In the genomic region with DNA sequence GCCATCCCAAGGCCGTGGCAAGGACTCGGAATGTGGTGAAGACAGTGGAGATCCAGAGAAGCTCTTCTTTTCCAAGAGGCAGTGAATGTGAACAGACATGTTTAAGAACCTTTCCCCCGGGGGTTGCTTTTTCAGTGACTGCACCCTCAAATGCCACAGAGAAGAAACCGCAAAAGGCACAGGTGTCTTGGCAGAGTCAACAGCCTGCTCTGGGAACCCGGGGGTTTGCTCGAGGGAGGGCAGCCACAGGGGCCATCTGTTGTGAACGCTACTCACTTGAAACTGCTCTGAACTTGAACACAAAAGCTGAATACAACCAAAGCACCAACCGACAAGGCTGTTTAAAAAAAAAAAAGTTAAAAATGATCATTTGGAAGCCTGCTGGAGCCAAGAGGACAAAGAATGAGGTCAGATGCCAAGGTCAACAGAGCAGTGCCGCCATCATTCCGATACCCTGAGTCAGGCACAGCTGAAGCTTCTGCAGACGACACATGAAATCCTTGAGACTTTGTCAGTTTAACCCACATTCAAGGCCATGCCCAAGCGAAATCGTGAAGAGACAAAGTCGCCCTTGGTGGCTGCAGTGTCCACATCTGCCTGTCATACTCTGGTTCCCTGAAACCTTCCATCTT, we compare ENCODE assay signal across 1 cellular context.
TF ChIP-seq lines count a peak whose summit lies in the region.

No MANE protein-coding gene starts in this region.

TF ChIP-seq in SK-N-SH treated with all-trans-retinoic acid at 6 μM for 48 hours, 23 proteins besides CTCF, POLR2A, EP300 and RAD21 (continued from another document):
- TF ChIP-seq, protein P1, sequence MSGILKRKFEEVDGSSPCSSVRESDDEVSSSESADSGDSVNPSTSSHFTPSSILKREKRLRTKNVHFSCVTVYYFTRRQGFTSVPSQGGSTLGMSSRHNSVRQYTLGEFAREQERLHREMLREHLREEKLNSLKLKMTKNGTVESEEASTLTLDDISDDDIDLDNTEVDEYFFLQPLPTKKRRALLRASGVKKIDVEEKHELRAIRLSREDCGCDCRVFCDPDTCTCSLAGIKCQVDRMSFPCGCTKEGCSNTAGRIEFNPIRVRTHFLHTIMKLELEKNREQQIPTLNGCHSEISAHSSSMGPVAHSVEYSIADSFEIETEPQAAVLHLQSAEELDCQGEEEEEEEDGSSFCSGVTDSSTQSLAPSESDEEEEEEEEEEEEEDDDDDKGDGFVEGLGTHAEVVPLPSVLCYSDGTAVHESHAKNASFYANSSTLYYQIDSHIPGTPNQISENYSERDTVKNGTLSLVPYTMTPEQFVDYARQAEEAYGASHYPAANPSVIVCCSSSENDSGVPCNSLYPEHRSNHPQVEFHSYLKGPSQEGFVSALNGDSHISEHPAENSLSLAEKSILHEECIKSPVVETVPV (CRISPR knock-in tag; IDR thresholded peaks at IDR 0.05), result no peak
- TF ChIP-seq CSDC2 (CRISPR knock-in tag; IDR thresholded peaks at IDR 0.05) (no peak), ZNF565 (CRISPR knock-in tag; conservative IDR thresholded peaks at IDR 0.05; ENCODE audit: low read depth) (no peak), ZFP3 (CRISPR knock-in tag; IDR thresholded peaks at IDR 0.05) (no peak), ESRRG (CRISPR knock-in tag; IDR thresholded peaks at IDR 0.05) (no peak), PPARA (CRISPR knock-in tag; IDR thresholded peaks at IDR 0.05; ENCODE audit: borderline replicate concordance) (no peak), ISL1 (CRISPR knock-in tag; IDR thresholded peaks at IDR 0.05) (no peak), SNAI2 (CRISPR knock-in tag; IDR thresholded peaks at IDR 0.05) (no peak), TOX (CRISPR knock-in tag; IDR thresholded peaks at IDR 0.05; ENCODE audit: borderline replicate concordance) (no peak), ZNF70 (CRISPR knock-in tag; IDR thresholded peaks at IDR 0.05) (no peak)
- TF ChIP-seq, protein P2, sequence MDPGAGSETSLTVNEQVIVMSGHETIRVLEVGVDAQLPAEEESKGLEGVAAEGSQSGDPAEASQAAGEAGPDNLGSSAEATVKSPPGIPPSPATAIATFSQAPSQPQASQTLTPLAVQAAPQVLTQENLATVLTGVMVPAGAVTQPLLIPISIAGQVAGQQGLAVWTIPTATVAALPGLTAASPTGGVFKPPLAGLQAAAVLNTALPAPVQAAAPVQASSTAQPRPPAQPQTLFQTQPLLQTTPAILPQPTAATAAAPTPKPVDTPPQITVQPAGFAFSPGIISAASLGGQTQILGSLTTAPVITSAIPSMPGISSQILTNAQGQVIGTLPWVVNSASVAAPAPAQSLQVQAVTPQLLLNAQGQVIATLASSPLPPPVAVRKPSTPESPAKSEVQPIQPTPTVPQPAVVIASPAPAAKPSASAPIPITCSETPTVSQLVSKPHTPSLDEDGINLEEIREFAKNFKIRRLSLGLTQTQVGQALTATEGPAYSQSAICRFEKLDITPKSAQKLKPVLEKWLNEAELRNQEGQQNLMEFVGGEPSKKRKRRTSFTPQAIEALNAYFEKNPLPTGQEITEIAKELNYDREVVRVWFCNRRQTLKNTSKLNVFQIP (CRISPR knock-in tag; IDR thresholded peaks at IDR 0.05; ENCODE audit: borderline replicate concordance, low read depth), result no peak
TF ChIP-seq in SK-N-SH treated with all-trans-retinoic acid at 6 μM for 48 hours: peak in this region for 0.
